Comparison of ENCODE assay signal across 8 cellular contexts in genomic region chr22:38273135-38273761, GRCh38. TPM values are rescaled to one million over a fixed set of nuclear protein-coding genes. Genes with fewer than 3 reads are reported as not detected.
DNase-seq lines count a peak whose midpoint lies in the region; ATAC-seq and TF ChIP-seq lines count a peak whose summit lies in the region.

No MANE protein-coding gene starts in this region.

- peaks cover 63% of the 10 kb centered on the region for H3K4me1 Mint-ChIP-seq in brain

- H3K4me3 ChIP-seq in AG09309 (ENCODE audit: control insufficient read depth, low read depth, low read length) (peak overlapping the region; percentile 46), HUES6 (ENCODE audit: low read depth, low read length) (peak overlapping the region; percentile 88), right lobe of liver (peak overlapping the region; percentile 95 to 98 (median 95))

- TF ChIP-seq POLR2A in right lobe of liver (IDR thresholded peaks at IDR 0.05) = no peak

- intact Hi-C loops in right lobe of liver (cut with DNase I) = no loop called here

- H3K9me3 ChIP-seq in HUES6 (ENCODE audit: control insufficient read depth, insufficient read depth, low read depth, low read length) (no peaks in the 10 kb centered on the region), right lobe of liver (no peaks in the 10 kb centered on the region)

- TF ChIP-seq CTCF in AG09309 (IDR thresholded peaks at IDR 0.05; ENCODE audit: control insufficient read depth, insufficient read depth, low read depth, low read length, missing control alignments) = no peak
- no peak for TF ChIP-seq CTCF in brain (conservative IDR thresholded peaks at IDR 0.05)
- TF ChIP-seq CTCF in right lobe of liver (IDR thresholded peaks at IDR 0.05) = no peak

- peak overlapping the region; percentile 88 to 94 (median 93) for H3K4me3 Mint-ChIP-seq in brain

- H3K9ac ChIP-seq in HUES6 (ENCODE audit: low read length) = peak overlapping the region; percentile 54

- H3K27ac ChIP-seq in HUES6 (ENCODE audit: low read depth, low read length) (peak overlapping the region; percentile 74; the same call in 1 of the 2 replicates), right lobe of liver (peak overlapping the region; percentile 84 to 91 (median 85)), temporal lobe (ENCODE audit: low read depth, low read length) (peak overlapping the region; percentile 99)

- ATAC-seq in right lobe of liver (peak in 2 of 4 donors; percentile 4 to 7), HG02885 (IDR thresholded peaks at IDR 0.05; ENCODE audit: poor library complexity, unreplicated experiment) (no peak)

- peaks cover 28% of the 10 kb centered on the region for H3K36me3 Mint-ChIP-seq in brain

- H3K9me3 Mint-ChIP-seq in brain = peaks cover 0 to 8% (median 0%) of the 10 kb centered on the region in 5 experiments

- H3K27ac Mint-ChIP-seq in brain = peak overlapping the region; percentile 98 to 99 (median 99)

- peaks cover 3% of the 10 kb centered on the region for H3K27me3 Mint-ChIP-seq in brain

- WGBS in right lobe of liver (ENCODE audit: insufficient coverage, low coverage, low lambda C conversion rate, missing lambda C conversion rate) = 24% methylated on average over 18 of the region's 25 CpGs

- 0 out of 2 replicates have a peak, but pooled peaks cover 10% of the 10 kb centered on the region for H3K36me3 ChIP-seq in HUES6 (ENCODE audit: control insufficient read depth, insufficient read depth, low read length)
- no peaks in the 10 kb centered on the region for H3K36me3 ChIP-seq in right lobe of liver

- peaks cover 40% of the 10 kb centered on the region for H3K4me1 ChIP-seq in HUES6 (ENCODE audit: control insufficient read depth, insufficient read depth, low read length)
- peaks cover 0 to 8% (median 0%) of the 10 kb centered on the region in 4 donors for H3K4me1 ChIP-seq in right lobe of liver

- no peak for DNase-seq in AG09309 (ENCODE audit: low read depth)
- DNase-seq in right lobe of liver = no peak
- DNase-seq in NCI-H1436 treated with DMSO at 0.1 percent for 48 hours (lab: John Stamatoyannopoulos, UW) = no peak
- DNase-seq in stimulated activated CD4-positive, alpha-beta T cell treated with anti-CD3 and anti-CD28 coated beads, Interleukin-4, amount 100 ng/mL, for 4 hours = no peak

- H3K27me3 ChIP-seq in HUES6 (ENCODE audit: control insufficient read depth, insufficient read depth, low read length) (no peaks in the 10 kb centered on the region), right lobe of liver (no peaks in the 10 kb centered on the region)

RNA-seq across cellular contexts. Expression of gene TMEM184B, which starts 0.4 kb away (rescaled TPM):
- polyA plus RNA-seq in brain (ENCODE audit: insufficient read depth, low read depth, low replicate concordance) = 97.3 TPM
- 10 to 100 TPM in 5 of 6 experiments, 1 to 10 TPM in 1; 7.9 to 42.6 (median 16.9) TPM for total RNA-seq in right lobe of liver
- 9.3 TPM for total RNA-seq in temporal lobe

RNA-seq across cellular contexts. Expression of gene CSNK1E, which starts 44.0 kb away (rescaled TPM):
- 162 TPM for polyA plus RNA-seq in brain (ENCODE audit: insufficient read depth, low read depth, low replicate concordance)
- 10 to 100 TPM; 19.9 to 41.8 (median 27.4) TPM for total RNA-seq in right lobe of liver
- 134 TPM for total RNA-seq in temporal lobe
